Comparison of ENCODE assay signal across 8 cellular contexts in genomic region chr9:32572900-32573523, GRCh38.
A peak's percentile ranks its signal among the peaks of the same experiment; 100 is the strongest.
DNase-seq lines count a peak whose midpoint lies in the region; ATAC-seq lines count a peak whose summit lies in the region.

NDUFB6 (minus strand) TSS chr9:32573159; CDS start chr9:32573060, 99 bp downstream.

- ATAC-seq in GM19023 (IDR thresholded peaks at IDR 0.05; ENCODE audit: unreplicated experiment), result peak; percentile 85
- ATAC-seq in HG03280 (IDR thresholded peaks at IDR 0.05; ENCODE audit: unreplicated experiment), result peak; percentile 82

- DNase-seq in AG08395 (ENCODE audit: low spot score), result peak; percentile 95
- DNase-seq in NCI-H345 treated with DMSO at 0.1 percent for 48 hours (lab: John Stamatoyannopoulos, UW; ENCODE audit: unreplicated experiment), result peak; percentile 86
- peak; percentile 87 to 93 (median 90) for DNase-seq in activated CD4-positive, CD25-positive, alpha-beta regulatory T cell (lab: John Stamatoyannopoulos, UW)
- DNase-seq in central memory CD4-positive, alpha-beta T cell, result peak; percentile 94
- DNase-seq in iris pigment epithelial cell (ENCODE audit: low read depth), result peak; percentile 95
- DNase-seq in stimulated activated CD4-positive, alpha-beta T cell treated with anti-CD3 and anti-CD28 coated beads, Interleukin-12 subunit alpha, Interleukin-12 subunit beta, amount 100 ng/mL, for 4 hours, result peak; percentile 93

Comparison
In these comparisons a context has a peak if more than half of its experiments do, and no peak if none do; other contexts are left out.
1. Peak in every context shown above with its lines: DNase-seq and ATAC-seq.